Comparison of ENCODE assay signal across 8 cellular contexts in the genomic region with DNA sequence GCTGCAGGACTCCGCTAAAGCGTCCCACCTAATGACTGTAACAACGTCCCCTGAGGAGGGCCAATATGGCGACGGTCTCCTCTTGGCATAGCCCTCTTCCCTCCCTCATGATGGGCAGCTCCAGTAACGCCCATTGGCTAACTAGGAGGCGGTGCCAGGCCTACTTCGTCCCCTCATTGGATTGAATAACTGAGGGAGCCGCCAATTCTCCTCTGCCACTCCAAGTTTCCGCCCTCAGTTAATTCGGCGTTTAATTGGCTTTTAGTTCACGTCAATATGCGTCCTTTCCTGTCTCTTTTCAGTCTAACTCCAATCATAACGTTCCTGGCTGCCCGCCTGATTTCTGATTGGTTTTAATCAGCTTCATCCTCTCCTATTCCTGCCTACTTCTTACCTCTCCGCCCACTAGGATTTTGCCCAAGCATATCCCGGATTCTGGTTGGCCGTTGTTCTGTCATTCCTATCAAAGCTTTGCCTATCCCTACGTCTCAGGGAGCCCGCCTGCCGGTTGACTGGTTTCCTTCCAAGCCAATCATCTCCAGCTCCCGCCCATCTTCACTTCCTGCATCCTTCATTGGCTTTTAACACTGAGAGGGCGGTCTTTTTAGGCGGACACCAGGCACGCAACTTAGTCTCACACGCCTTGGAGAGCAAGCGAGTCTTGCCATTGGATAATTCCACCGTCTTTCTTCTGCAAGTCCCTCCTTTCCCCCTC. TPM values are rescaled to one million over a fixed set of nuclear protein-coding genes. Genes with fewer than 3 reads are reported as not detected.
DNase-seq lines count a peak whose midpoint lies in the region; FAIRE-seq and TF ChIP-seq lines count a peak whose summit lies in the region.

No MANE protein-coding gene starts in this region.

- intact Hi-C loops in activated T-helper 2 cell treated with anti-CD3 and anti-CD28 coated beads, Interferon-gamma antibody, Interleukin-2, Interleukin-4, amounts not matched to agents 10 μg/mL and 5 μg/mL and 100 μg/mL, durations not matched to agents 14 hours and 24 hours and 36 hours (cut with micrococcal nuclease), result loop anchor here (1.0 to 5.0 kb wide), 6 partner anchors 27 to 159 kb away; partner anchors contain the start of genes MYG1, PFDN5 and TARBP2

- TF ChIP-seq CTCF in fibroblast of villous mesenchyme (IDR thresholded peaks at IDR 0.05; ENCODE audit: insufficient read depth, low read depth, low read length) (no peak), nephron progenitor cell (IDR thresholded peaks at IDR 0.05) (no peak)

- peak overlapping the region; percentile 96 for H3K27ac ChIP-seq in stomach smooth muscle (ENCODE audit: low read length)

- peaks cover 35% of the 10 kb centered on the region for H3K4me1 Mint-ChIP-seq in activated T-helper 2 cell treated with anti-CD3 and anti-CD28 coated beads, Interferon-gamma antibody, Interleukin-2, Interleukin-4, amounts not matched to agents 10 μg/mL and 5 μg/mL and 100 μg/mL, durations not matched to agents 14 hours and 24 hours and 36 hours (ENCODE audit: low read depth)
- peaks cover 50% of the 10 kb centered on the region for H3K4me1 Mint-ChIP-seq in nephron progenitor cell

- H3K27ac Mint-ChIP-seq in activated T-helper 2 cell treated with anti-CD3 and anti-CD28 coated beads, Interferon-gamma antibody, Interleukin-2, Interleukin-4, amounts not matched to agents 10 μg/mL and 5 μg/mL and 100 μg/mL, durations not matched to agents 14 hours and 24 hours and 36 hours, result no peak overlapping the region
- H3K27ac Mint-ChIP-seq in nephron progenitor cell, result no peak overlapping the region

- H3K36me3 Mint-ChIP-seq in activated T-helper 2 cell treated with anti-CD3 and anti-CD28 coated beads, Interferon-gamma antibody, Interleukin-2, Interleukin-4, amounts not matched to agents 10 μg/mL and 5 μg/mL and 100 μg/mL, durations not matched to agents 14 hours and 24 hours and 36 hours (ENCODE audit: low read depth), result peaks cover 33% of the 10 kb centered on the region
- peaks cover 26% of the 10 kb centered on the region for H3K36me3 Mint-ChIP-seq in nephron progenitor cell (ENCODE audit: low read depth)

- no peaks in the 10 kb centered on the region for H3K27me3 ChIP-seq in stomach smooth muscle (ENCODE audit: control insufficient read depth in 1 of 2, insufficient read depth in 2 of 2, low read length in 2 of 2)

- H3K9me3 ChIP-seq in ES-I3 (ENCODE audit: control insufficient read depth, insufficient read depth, low read length) (no peaks in the 10 kb centered on the region), stomach smooth muscle (ENCODE audit: control insufficient read depth in 2 of 2, low read length in 2 of 2) (no peaks in the 10 kb centered on the region)

- H3K9ac ChIP-seq in ES-I3 (ENCODE audit: low read depth, low read length) (peak overlapping the region; percentile 76), stomach smooth muscle (ENCODE audit: low read length in 2 of 2) (peak overlapping the region; percentile 84 to 93)

- H3K36me3 ChIP-seq in ES-I3 (ENCODE audit: insufficient read depth, low read length), result peaks cover 19% of the 10 kb centered on the region
- H3K36me3 ChIP-seq in stomach smooth muscle (ENCODE audit: control insufficient read depth in 2 of 2, insufficient read depth in 2 of 2, low read length in 2 of 2), result peaks cover 18 to 21% of the 10 kb centered on the region in 2 donors

- DNase-seq in H54 (ENCODE audit: insufficient read length, low spot score) (peak; percentile 83), LoVo (ENCODE audit: low spot score) (peak; percentile 100), RPMI8226 (peak; percentile 99), fibroblast of villous mesenchyme (ENCODE audit: low read depth) (peak; percentile 100), nephron progenitor cell (peak; percentile 89)
- DNase-seq in activated T-helper 2 cell treated with anti-CD3 and anti-CD28 coated beads, Interferon-gamma antibody, Interleukin-2, Interleukin-4, amounts not matched to agents 10 μg/mL and 5 μg/mL and 100 μg/mL, durations not matched to agents 14 hours and 24 hours and 36 hours (ENCODE audit: low spot score), result peak; percentile 98

- TF ChIP-seq POLR2A in H54 (IDR thresholded peaks at IDR 0.05; ENCODE audit: low read depth, low read length), result peak; percentile 81; the same call in 1 of the 2 replicates

- no peak overlapping the region for H3K4me3 Mint-ChIP-seq in activated T-helper 2 cell treated with anti-CD3 and anti-CD28 coated beads, Interferon-gamma antibody, Interleukin-2, Interleukin-4, amounts not matched to agents 10 μg/mL and 5 μg/mL and 100 μg/mL, durations not matched to agents 14 hours and 24 hours and 36 hours (ENCODE audit: low read depth)
- H3K4me3 Mint-ChIP-seq in nephron progenitor cell, result no peak overlapping the region

- H3K9me3 Mint-ChIP-seq in activated T-helper 2 cell treated with anti-CD3 and anti-CD28 coated beads, Interferon-gamma antibody, Interleukin-2, Interleukin-4, amounts not matched to agents 10 μg/mL and 5 μg/mL and 100 μg/mL, durations not matched to agents 14 hours and 24 hours and 36 hours, result no peaks in the 10 kb centered on the region
- H3K9me3 Mint-ChIP-seq in nephron progenitor cell, result no peaks in the 10 kb centered on the region

- FAIRE-seq in H54 (lab: Jason Lieb, UNC), result peak; percentile 90

- H3K4me3 ChIP-seq in fibroblast of villous mesenchyme (ENCODE audit: low read depth, low read length) (peak overlapping the region; percentile 68), stomach smooth muscle (ENCODE audit: low read length in 2 of 2) (peak overlapping the region; percentile 86 to 92)

- H3K4me1 ChIP-seq in ES-I3 (ENCODE audit: insufficient read depth, low read length), result peaks cover 16% of the 10 kb centered on the region
- peaks cover 36% of the 10 kb centered on the region for H3K4me1 ChIP-seq in stomach smooth muscle (ENCODE audit: control insufficient read depth, insufficient read depth, low read length)

- no peaks in the 10 kb centered on the region for H3K27me3 Mint-ChIP-seq in activated T-helper 2 cell treated with anti-CD3 and anti-CD28 coated beads, Interferon-gamma antibody, Interleukin-2, Interleukin-4, amounts not matched to agents 10 μg/mL and 5 μg/mL and 100 μg/mL, durations not matched to agents 14 hours and 24 hours and 36 hours (ENCODE audit: low read depth)
- H3K27me3 Mint-ChIP-seq in nephron progenitor cell (ENCODE audit: low read depth, poor library complexity), result no peaks in the 10 kb centered on the region

RNA-seq across cellular contexts. Expression of gene SP1, which starts 0.4 kb away (rescaled TPM):
- total RNA-seq in activated T-helper 2 cell treated with anti-CD3 and anti-CD28 coated beads, Interferon-gamma antibody, Interleukin-2, Interleukin-4, amounts not matched to agents 10 μg/mL and 5 μg/mL and 100 μg/mL, durations not matched to agents 14 hours and 24 hours and 36 hours, result 66.4 and 67.9 TPM in 2 replicates
- total RNA-seq in fibroblast of villous mesenchyme, result 31.2 and 45.3 TPM in 2 replicates

RNA-seq across cellular contexts. Expression of gene SP7, which starts 43.4 kb away (rescaled TPM):
- 0.11 TPM in 1 of 2 replicates, not detected in the other for total RNA-seq in activated T-helper 2 cell treated with anti-CD3 and anti-CD28 coated beads, Interferon-gamma antibody, Interleukin-2, Interleukin-4, amounts not matched to agents 10 μg/mL and 5 μg/mL and 100 μg/mL, durations not matched to agents 14 hours and 24 hours and 36 hours
- total RNA-seq in fibroblast of villous mesenchyme, result not detected in 2 replicates

RNA-seq across cellular contexts. Expression of gene AMHR2, which starts 44.1 kb away (rescaled TPM):
- not detected in 2 replicates for total RNA-seq in activated T-helper 2 cell treated with anti-CD3 and anti-CD28 coated beads, Interferon-gamma antibody, Interleukin-2, Interleukin-4, amounts not matched to agents 10 μg/mL and 5 μg/mL and 100 μg/mL, durations not matched to agents 14 hours and 24 hours and 36 hours
- not detected in 2 replicates for total RNA-seq in fibroblast of villous mesenchyme

RNA-seq across cellular contexts. Expression of gene AAAS, which starts 58.1 kb away (rescaled TPM):
- total RNA-seq in activated T-helper 2 cell treated with anti-CD3 and anti-CD28 coated beads, Interferon-gamma antibody, Interleukin-2, Interleukin-4, amounts not matched to agents 10 μg/mL and 5 μg/mL and 100 μg/mL, durations not matched to agents 14 hours and 24 hours and 36 hours, result 83.7 and 85.4 TPM in 2 replicates
- total RNA-seq in fibroblast of villous mesenchyme, result 42.8 and 43.6 TPM in 2 replicates

Comparison
In these comparisons a context has a peak if more than half of its experiments do, and no peak if none do; other contexts are left out.
1. Peak in every context shown above with its lines: DNase-seq, H3K4me3 ChIP-seq and H3K27ac ChIP-seq.